Comparison of ENCODE assay signal across 15 cellular contexts in genomic region chr7:106205621-106206222, GRCh38.
DNase-seq lines count a peak whose midpoint lies in the region; ATAC-seq, FAIRE-seq and TF ChIP-seq lines count a peak whose summit lies in the region.
"Had no signal": no experiment of that assay in that cellular context is flagged by ENCODE, and none has a peak within 500 bp of the region (broad histone marks: within the 10 kb centered on the region; RNA-seq: fewer than 3 reads in every experiment).

No MANE protein-coding gene starts in this region.

- H3K27ac ChIP-seq in A673 (ENCODE audit: low read depth, low read length, poor library complexity, severe bottlenecking) (no peak overlapping the region), transverse colon (no peak overlapping the region)

- H3K4me1 ChIP-seq in A673 (ENCODE audit: insufficient read depth, low read length, poor library complexity, severe bottlenecking) (peaks cover 7% of the 10 kb centered on the region), transverse colon (no peaks in the 10 kb centered on the region)

- BruUV-seq in A673 (replicated peaks; lab: Mats Ljungman, UMichigan): no TSS peak

- TF ChIP-seq POLR2A in transverse colon (IDR thresholded peaks at IDR 0.05): no peak

- no peak overlapping the region for H3K4me3 ChIP-seq in A673 (ENCODE audit: low read depth, low read length, poor library complexity, severe bottlenecking)
- H3K4me3 ChIP-seq in transverse colon: no peak overlapping the region
- H3K4me3 ChIP-seq: lung had no signal

- no peak for ATAC-seq in GM18867 (IDR thresholded peaks at IDR 0.05; ENCODE audit: unreplicated experiment)

- FAIRE-seq in GM19239 (lab: Jason Lieb, UNC) (peak; percentile 23), RCC 7860 (lab: Jason Lieb, UNC) (peak; percentile 82)

- POLR2A ChIA-PET in A673 (lab: Charles Lee; ENCODE audit: low non-redundant PET): no interaction called here

- H3K36me3 ChIP-seq in A673 (ENCODE audit: insufficient read depth, low read length, poor library complexity, severe bottlenecking) (no peaks in the 10 kb centered on the region), transverse colon (no peaks in the 10 kb centered on the region)

- TF ChIP-seq EP300 in transverse colon (IDR thresholded peaks at IDR 0.05; ENCODE audit: low read depth): no peak

- 56 to 72% methylated on average over 3 of the region's 3 CpGs for WGBS in transverse colon (ENCODE audit: low coverage in 1 of 2), 2 donors

- H3K27me3 ChIP-seq in A673 (replicated peaks; ENCODE audit: insufficient read depth, low read depth, low read length, poor library complexity) (no peaks in the 10 kb centered on the region), transverse colon (no peaks in the 10 kb centered on the region)

- DNase-seq in A673 (ENCODE audit: low spot score) (peak; percentile 57), GM19239 (ENCODE audit: insufficient read length, low spot score) (peak; percentile 19), RCC 7860 (ENCODE audit: low spot score) (peak; percentile 58), fibroblast of peridontal ligament (ENCODE audit: extremely low read depth) (peak; percentile 53), transverse colon (no peak), dedifferentiated amniotic fluid mesenchymal stem cell (ENCODE audit: extremely low spot score) (no peak)
- DNase-seq in stimulated activated CD8-positive, alpha-beta memory T cell treated with anti-CD3 and anti-CD28 coated beads, Interleukin-4, amount 100 ng/mL, for 48 hours: no peak
- DNase-seq: activated B cell treated with CpG ODN at 0.5 μM for 24 hours; activated T-cell treated with anti-CD3 and anti-CD28 coated beads, Interleukin-2, amount 50 U/mL, for 1 hour; anterior cingulate cortex; effector CD8-positive, alpha-beta T cell; hippocampal formation; NCI-H146 had no signal

- intact Hi-C loops in A673 (cut with micrococcal nuclease; ENCODE audit: unreplicated experiment) (no loop called here), transverse colon (cut with DNase I; ENCODE audit: low total_unique reads) (no loop called here)

- in situ Hi-C loops in transverse colon (cut with MboI; ENCODE audit: low pct_ligation_motif_present in 1 of 4, low pct_unique_long_range_greater_than_20kb in 1 of 4, low sequenced_read_pairs in 3 of 4): no loop called here

- CTCF ChIA-PET in A673 (lab: Charles Lee): no interaction called here

- no peaks in the 10 kb centered on the region for H3K9me3 ChIP-seq in A673 (ENCODE audit: low read depth, low read length, poor library complexity, severe bottlenecking)
- no peaks in the 10 kb centered on the region for H3K9me3 ChIP-seq in transverse colon

- TF ChIP-seq CTCF in A673 (conservative IDR thresholded peaks at IDR 0.05; ENCODE audit: low read depth, low read length) (no peak), transverse colon (IDR thresholded peaks at IDR 0.05) (no peak)

Comparison
In these comparisons a context has a peak if more than half of its experiments do, and no peak if none do; other contexts are left out.
1. DNase-seq: peak in A673 (single experiment), GM19239 (single experiment), RCC 7860 (single experiment) and fibroblast of peridontal ligament (single experiment); none in transverse colon (single experiment), stimulated activated CD8-positive, alpha-beta memory T cell treated with anti-CD3 and anti-CD28 coated beads, Interleukin-4, amount 100 ng/mL, for 48 hours (single experiment) and dedifferentiated amniotic fluid mesenchymal stem cell (single experiment).